In the genomic region with DNA sequence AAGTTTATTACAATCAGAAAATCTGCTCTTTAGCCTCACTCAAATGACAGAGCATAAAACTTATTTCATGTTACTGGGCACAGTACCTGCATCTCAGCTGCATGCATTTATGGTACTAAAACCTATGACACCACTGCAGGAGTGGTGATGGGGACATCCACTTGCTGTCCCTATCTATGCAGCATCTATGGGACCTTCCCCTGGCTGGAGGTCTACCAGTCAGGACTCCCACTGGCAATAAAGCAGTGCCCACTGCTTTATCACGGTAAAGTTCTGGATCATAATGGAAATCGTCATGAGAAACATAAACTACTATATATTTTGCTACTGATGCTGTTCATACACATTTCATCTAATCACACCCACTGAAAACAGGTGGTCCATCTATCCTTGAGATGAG, we compare ENCODE assay signal across 9 cellular contexts. TPM values are rescaled to one million over a fixed set of nuclear protein-coding genes. Genes with fewer than 3 reads are reported as not detected.
A peak's percentile ranks its signal among the peaks of the same experiment; 100 is the strongest.
DNase-seq lines count a peak whose midpoint lies in the region; ATAC-seq and TF ChIP-seq lines count a peak whose summit lies in the region.
"Had no signal": no experiment of that assay in that cellular context is flagged by ENCODE, and none has a peak within 500 bp of the region (broad histone marks: within the 10 kb centered on the region; RNA-seq: fewer than 3 reads in every experiment).

No MANE protein-coding gene starts in this region.

- H3K4me3 Mint-ChIP-seq in MCF 10A (ENCODE audit: unreplicated experiment) (no peak overlapping the region), brain (peak overlapping the region in 3 of 5 experiments; percentile 64 to 72 (median 72)), naive B cell (peak overlapping the region in 7 of 8 donors; percentile 44 to 84 (median 72))

- peaks cover 0 to 3% of the 10 kb centered on the region in 2 donors for H3K4me1 ChIP-seq in breast epithelium
- peaks cover 64 to 85% (median 76%) of the 10 kb centered on the region in 4 donors for H3K4me1 ChIP-seq in upper lobe of left lung

- no peak for TF ChIP-seq EP300 in upper lobe of left lung (IDR thresholded peaks at IDR 0.05)

- H3K27ac Mint-ChIP-seq in MCF 10A (ENCODE audit: low read depth, unreplicated experiment) = no peak overlapping the region
- peak overlapping the region in 3 of 5 experiments; percentile 74 to 93 (median 86) for H3K27ac Mint-ChIP-seq in brain
- H3K27ac Mint-ChIP-seq in naive B cell = peak overlapping the region in 2 of 6 donors; percentile 61 to 89

- TF ChIP-seq POLR2A in breast epithelium (IDR thresholded peaks at IDR 0.05) (no peak), upper lobe of left lung (IDR thresholded peaks at IDR 0.05) (no peak)

- no peak for ATAC-seq in naive B cell (ENCODE audit: low read depth in 2 of 2)
- no peak for ATAC-seq in upper lobe of left lung (ENCODE audit: low FRiP score in 2 of 2)
- no peak for ATAC-seq in HG03045 (IDR thresholded peaks at IDR 0.05; ENCODE audit: unreplicated experiment)
- ATAC-seq in HG03135 (IDR thresholded peaks at IDR 0.05; ENCODE audit: unreplicated experiment) = no peak

- no peaks in the 10 kb centered on the region for H3K36me3 ChIP-seq in breast epithelium
- H3K36me3 ChIP-seq in upper lobe of left lung = no peaks in the 10 kb centered on the region

- 62 to 63% methylated on average over 2 of the region's 2 CpGs for WGBS in upper lobe of left lung, 2 donors

- peaks cover 29% of the 10 kb centered on the region for H3K36me3 Mint-ChIP-seq in MCF 10A (ENCODE audit: insufficient read depth, unreplicated experiment)
- peaks cover under 1% of the 10 kb centered on the region for H3K36me3 Mint-ChIP-seq in brain
- peaks cover 5 to 9% of the 10 kb centered on the region in 2 donors for H3K36me3 Mint-ChIP-seq in naive B cell

- POLR2A ChIA-PET in MCF 10A (lab: Yijun Ruan, JAX) = no interaction called here

- DNase-seq in breast epithelium (ENCODE audit: low spot score in 2 of 2) (no peak), MCF 10A (ENCODE audit: unreplicated experiment) (no peak), naive B cell (no peak), upper lobe of left lung (no peak), ureter (ENCODE audit: low spot score) (no peak)
- DNase-seq: NCI-H1105 treated with DMSO at 0.1 percent for 48 hours had no signal

- peak overlapping the region; percentile 29 to 65 for H3K27ac ChIP-seq in breast epithelium
- peak overlapping the region; percentile 71 to 89 (median 82) for H3K27ac ChIP-seq in upper lobe of left lung

- no peaks in the 10 kb centered on the region for H3K27me3 Mint-ChIP-seq in MCF 10A (ENCODE audit: insufficient read depth, unreplicated experiment)
- peaks cover 4% of the 10 kb centered on the region for H3K27me3 Mint-ChIP-seq in brain
- H3K27me3 Mint-ChIP-seq in naive B cell = no peaks in the 10 kb centered on the region

- intact Hi-C loops in breast epithelium (cut with DNase I; ENCODE audit: low total_unique reads) (no loop called here), MCF 10A (cut with micrococcal nuclease) (no loop called here)

- no TSS peak for BruUV-seq in MCF 10A (replicated peaks; lab: Mats Ljungman, UMichigan)

- H3K4me1 Mint-ChIP-seq in MCF 10A (ENCODE audit: insufficient read depth, unreplicated experiment) = peaks cover 21% of the 10 kb centered on the region
- peaks cover 61% of the 10 kb centered on the region for H3K4me1 Mint-ChIP-seq in brain
- H3K4me1 Mint-ChIP-seq in naive B cell = peaks cover 55 to 86% (median 74%) of the 10 kb centered on the region in 3 donors

- H3K27me3 ChIP-seq in breast epithelium = no peaks in the 10 kb centered on the region
- H3K27me3 ChIP-seq in upper lobe of left lung = no peaks in the 10 kb centered on the region

- no peak for TF ChIP-seq CTCF in breast epithelium (IDR thresholded peaks at IDR 0.05)
- TF ChIP-seq CTCF in MCF 10A (IDR thresholded peaks at IDR 0.05; ENCODE audit: unreplicated experiment) = no peak
- TF ChIP-seq CTCF in brain (conservative IDR thresholded peaks at IDR 0.05) = no peak
- TF ChIP-seq CTCF in upper lobe of left lung (IDR thresholded peaks at IDR 0.05) = no peak

- H3K4me3 ChIP-seq in breast epithelium (no peak overlapping the region), upper lobe of left lung (peak overlapping the region in 2 of 4 donors; percentile 15 to 37)

- CTCF ChIA-PET in MCF 10A (lab: Yijun Ruan, JAX) = interaction anchor here (1.1 to 4.9 kb wide), 3 partner anchors 8 to 214 kb away, joined by 3 to 50 read pairs (median 6); no protein-coding TSS in a partner anchor

- H3K9me3 ChIP-seq in breast epithelium (no peaks in the 10 kb centered on the region), upper lobe of left lung (no peaks in the 10 kb centered on the region)

- H3K9me3 Mint-ChIP-seq in MCF 10A (ENCODE audit: unreplicated experiment) = no peaks in the 10 kb centered on the region
- no peaks in the 10 kb centered on the region for H3K9me3 Mint-ChIP-seq in brain
- H3K9me3 Mint-ChIP-seq in naive B cell = peaks cover 0 to 3% (median 0%) of the 10 kb centered on the region in 7 donors

RNA-seq across cellular contexts. Expression of gene NSMCE1, which starts 26.2 kb away (rescaled TPM):
- total RNA-seq in breast epithelium (10 to 100 TPM; 32.4 to 54.6 (median 51.8) TPM), MCF 10A (2022) (106 and 119 TPM in 2 replicates), upper lobe of left lung (10 to 100 TPM; 14.7 to 50.6 (median 31.0) TPM), ureter (66.1 TPM)
- polyA plus RNA-seq in brain (ENCODE audit: insufficient read depth, low read depth, low replicate concordance) (140 TPM), naive B cell (ENCODE audit: low read depth in 6 of 6) (100 to 1,000 TPM; 178 to 217 (median 195) TPM)

RNA-seq across cellular contexts. Expression of gene KDM8, which starts 39.1 kb away (rescaled TPM):
- total RNA-seq in breast epithelium (1 to 10 TPM; 1.9 to 4.5 (median 4.3) TPM), MCF 10A (2022) (3.7 and 4.1 TPM in 2 replicates), upper lobe of left lung (10 to 100 TPM in 1 of 6 donors, 1 to 10 TPM in 5; 5.1 to 50.3 (median 6.2) TPM), ureter (13.9 TPM)
- polyA plus RNA-seq in brain (ENCODE audit: insufficient read depth, low read depth, low replicate concordance) (6.4 TPM), naive B cell (ENCODE audit: low read depth in 6 of 6) (1 to 10 TPM in 5 of 6 donors, not detected in 1; 2.9 to 8.2 (median 4.2) TPM)
